ENCODE assay signal across 19 cellular contexts in genomic region chr6:24549674-24550418, GRCh38.
"Had no signal": no experiment of that assay in that cellular context is flagged by ENCODE, and none has a peak within 500 bp of the region (broad histone marks: within the 10 kb centered on the region; RNA-seq: fewer than 3 reads in every experiment).

No MANE protein-coding gene starts in this region.

- H3K9me3 ChIP-seq: gastroesophageal sphincter, left ventricle myocardium inferior, neutrophil, tibial artery, uterus had no signal

- H3K4me1 ChIP-seq: gastroesophageal sphincter, parathyroid adenoma, tibial artery, uterus had no signal

- H3K9me3 Mint-ChIP-seq: activated B cell treated with CpG ODN at 0.5 μM for 24 hours; activated CD4-positive, alpha-beta T cell treated with anti-CD3 and anti-CD28 coated beads, Interleukin-2, amount 10 ng/mL, durations not matched to agents 24 days and 14 days; activated naive CD4-positive, alpha-beta T cell treated with anti-CD3 and anti-CD28 coated beads, Interleukin-2, amount 50 U/mL, for 72 hours; activated T-cell treated with anti-CD3 and anti-CD28 coated beads, Interleukin-2, amount 50 U/mL, for 72 hours; naive thymus-derived CD4-positive, alpha-beta T cell had no signal

- H3K36me3 Mint-ChIP-seq: activated naive CD4-positive, alpha-beta T cell treated with anti-CD3 and anti-CD28 coated beads, Interleukin-2, amount 50 U/mL, for 72 hours; naive thymus-derived CD4-positive, alpha-beta T cell had no signal

- H3K4me3 ChIP-seq: gastroesophageal sphincter, left ventricle myocardium inferior, tibial artery, uterus had no signal

- H3K9ac ChIP-seq: parathyroid adenoma had no signal

- H3K79me2 ChIP-seq: parathyroid adenoma had no signal

- H3K27me3 ChIP-seq: tibial artery, uterus had no signal

- H3K4me3 Mint-ChIP-seq: activated B cell treated with CpG ODN at 0.5 μM for 24 hours; activated CD4-positive, alpha-beta T cell treated with anti-CD3 and anti-CD28 coated beads, Interleukin-2, amount 10 ng/mL, durations not matched to agents 24 days and 14 days; activated CD8-positive, alpha-beta T cell treated with anti-CD3 and anti-CD28 coated beads, Interleukin-2, amount 10 ng/mL, durations not matched to agents 7 days and 5 days; activated T-cell treated with anti-CD3 and anti-CD28 coated beads, Interleukin-2, amount 50 U/mL, for 72 hours; naive thymus-derived CD4-positive, alpha-beta T cell had no signal

- H3K27ac Mint-ChIP-seq: activated B cell treated with CpG ODN at 0.5 μM for 24 hours; activated CD4-positive, alpha-beta T cell treated with anti-CD3 and anti-CD28 coated beads, Interleukin-2, amount 10 ng/mL, durations not matched to agents 24 days and 14 days; activated CD8-positive, alpha-beta T cell treated with anti-CD3 and anti-CD28 coated beads, Interleukin-2, amount 10 ng/mL, durations not matched to agents 7 days and 5 days; activated naive CD4-positive, alpha-beta T cell treated with anti-CD3 and anti-CD28 coated beads, Interleukin-2, amount 50 U/mL, for 72 hours; activated T-cell treated with anti-CD3 and anti-CD28 coated beads, Interleukin-2, amount 50 U/mL, for 72 hours; naive thymus-derived CD4-positive, alpha-beta T cell had no signal

- H3K4me1 Mint-ChIP-seq: activated B cell treated with CpG ODN at 0.5 μM for 24 hours had no signal

- DNase-seq: activated B cell treated with CpG ODN at 0.5 μM for 24 hours; activated CD4-positive, alpha-beta T cell treated with anti-CD3 and anti-CD28 coated beads, Interleukin-2, amount 10 ng/mL, durations not matched to agents 24 days and 14 days; activated CD8-positive, alpha-beta memory T cell treated with anti-CD3 and anti-CD28 coated beads, Interleukin-2, amount 50 U/mL, for 4 hours; activated CD8-positive, alpha-beta T cell treated with anti-CD3 and anti-CD28 coated beads, Interleukin-2, amount 10 ng/mL, durations not matched to agents 7 days and 5 days; activated gamma-delta T cell; activated T-cell treated with anti-CD3 and anti-CD28 coated beads, Interleukin-2, amount 50 U/mL, for 72 hours; hippocampal formation; kidney; left ventricle myocardium inferior; naive thymus-derived CD4-positive, alpha-beta T cell; stimulated activated CD4-positive, alpha-beta T cell treated with anti-CD3 and anti-CD28 coated beads, Interleukin-15, amount 100 ng/mL, for 24 hours; stimulated activated CD4-positive, alpha-beta T cell treated with anti-CD3 and anti-CD28 coated beads, Interleukin-4, amount 100 ng/mL, for 1 hour; stimulated activated naive CD4-positive, alpha-beta T cell; tibial artery; uterus had no signal

- H2AFZ ChIP-seq: parathyroid adenoma had no signal

- H3K27ac ChIP-seq: gastroesophageal sphincter, left ventricle myocardium inferior, neutrophil, parathyroid adenoma, tibial artery, uterus had no signal

- H3K36me3 ChIP-seq: gastroesophageal sphincter, left ventricle myocardium inferior, neutrophil, tibial artery, uterus had no signal

- ATAC-seq: activated CD8-positive, alpha-beta T cell treated with anti-CD3 and anti-CD28 coated beads, Interleukin-2, amount 10 ng/mL, durations not matched to agents 7 days and 5 days; activated naive CD4-positive, alpha-beta T cell treated with anti-CD3 and anti-CD28 coated beads, Interleukin-2, amount 50 U/mL, for 72 hours; activated T-cell treated with anti-CD3 and anti-CD28 coated beads, Interleukin-2, amount 50 U/mL, for 72 hours; gastroesophageal sphincter; naive thymus-derived CD4-positive, alpha-beta T cell had no signal
